ENCODE assay signal across 10 cellular contexts in the genomic region with DNA sequence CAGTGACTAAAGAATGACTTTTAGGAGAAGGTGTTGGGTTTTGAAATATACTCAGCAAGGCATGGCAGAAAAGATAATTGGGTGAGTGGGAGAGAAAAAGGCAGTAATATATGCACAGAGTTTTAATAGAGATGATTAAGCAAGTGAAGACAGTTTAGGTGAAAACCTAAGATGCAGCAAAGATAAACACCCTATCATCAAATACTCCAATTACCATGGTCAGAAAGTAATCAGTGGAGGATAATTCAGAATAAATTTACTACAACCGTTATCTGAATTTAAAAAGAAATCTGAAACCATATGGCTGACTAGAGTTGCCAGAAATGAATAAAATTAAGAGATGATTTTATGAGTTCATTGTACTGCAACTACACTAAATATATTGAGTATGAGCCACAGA.
"Had no signal": no experiment of that assay in that cellular context is flagged by ENCODE, and none has a peak within 500 bp of the region (broad histone marks: within the 10 kb centered on the region; RNA-seq: fewer than 3 reads in every experiment).

No MANE protein-coding gene starts in this region.

- H3K4me3 ChIP-seq: GM23338 had no signal

- H3K27ac Mint-ChIP-seq: GM23338, H9, HFFc6, IgD-negative memory B cell had no signal

- H3K27ac ChIP-seq: HL-60, KMS-11 had no signal

- H3K9ac ChIP-seq: KMS-11 had no signal

- FAIRE-seq: H1, H54 had no signal

- H3K27me3 Mint-ChIP-seq: IgD-negative memory B cell had no signal

- DNase-seq: H9, HCEC 1CT, HFFc6, KBM-7 had no signal

- H3K4me2 ChIP-seq: GM23338, KMS-11 had no signal

- ATAC-seq: GM23338 had no signal

- H3K9me3 Mint-ChIP-seq: GM23338, H9, HFFc6, IgD-negative memory B cell had no signal

- H3K4me3 Mint-ChIP-seq: GM23338, H9, HFFc6, IgD-negative memory B cell had no signal
